20 cellular contexts compared by ENCODE assay signal in genomic region chr22:20786048-20786447, GRCh38. TPM values are rescaled to one million over a fixed set of nuclear protein-coding genes. Genes with fewer than 3 reads are reported as not detected.
DNase-seq lines count a peak whose midpoint lies in the region; ATAC-seq, FAIRE-seq and TF ChIP-seq lines count a peak whose summit lies in the region.
"Had no signal": no experiment of that assay in that cellular context is flagged by ENCODE, and none has a peak within 500 bp of the region (broad histone marks: within the 10 kb centered on the region; RNA-seq: fewer than 3 reads in every experiment).

No MANE protein-coding gene starts in this region.

- TF ChIP-seq POLR2A in heart left ventricle (IDR thresholded peaks at IDR 0.05) (no peak), HepG2 (IDR thresholded peaks at IDR 0.05; ENCODE audit: insufficient read depth in 1 of 2, low read depth in 2 of 2, low read length in 2 of 2) (0 out of 4 replicates have a peak, but pooled peaks of 1 of the 2 experiments have one; percentile 27)

- ATAC-seq in heart left ventricle (peak in 3 of 4 donors; percentile 4 to 13 (median 4)), HepG2 (no peak)
- no peak for ATAC-seq in activated T-cell treated with anti-CD3 and anti-CD28 coated beads, Interleukin-2, amount 50 U/mL, for 72 hours (replicated peaks in 1 of 2)
- ATAC-seq: GM12878 had no signal

- peaks cover 17% of the 10 kb centered on the region for H3K4me1 Mint-ChIP-seq in activated T-cell treated with anti-CD3 and anti-CD28 coated beads, Interleukin-2, amount 50 U/mL, for 72 hours (ENCODE audit: low read depth)

- H3K4me1 ChIP-seq in heart left ventricle = peaks cover 0 to 24% (median 7%) of the 10 kb centered on the region in 12 donors
- peaks cover 28% of the 10 kb centered on the region for H3K4me1 ChIP-seq in left ventricle myocardium inferior
- peaks cover 68% of the 10 kb centered on the region for H3K4me1 ChIP-seq in HepG2 (ENCODE audit: insufficient read depth, low read length)
- H3K4me1 ChIP-seq: HAP-1 had no signal

- 78 to 83% (median 79%) methylated on average over 8 of the region's 8 CpGs for WGBS in heart left ventricle, 4 donors
- WGBS in HepG2 (ENCODE audit: low lambda C conversion rate) = 99% methylated on average over 5 of the region's 8 CpGs

- H3K79me2 ChIP-seq in HepG2 (ENCODE audit: insufficient read depth, low read length) = peaks cover 26% of the 10 kb centered on the region

- no peaks in the 10 kb centered on the region for H3K9me3 Mint-ChIP-seq in activated T-cell treated with anti-CD3 and anti-CD28 coated beads, Interleukin-2, amount 50 U/mL, for 72 hours
- H3K9me3 Mint-ChIP-seq: CD4-positive, alpha-beta T cell had no signal

- H3K36me3 Mint-ChIP-seq in activated T-cell treated with anti-CD3 and anti-CD28 coated beads, Interleukin-2, amount 50 U/mL, for 72 hours (ENCODE audit: insufficient read depth in 2 of 2) = peaks cover 0 to 6% of the 10 kb centered on the region in 2 donors

- H3K27me3 Mint-ChIP-seq in activated T-cell treated with anti-CD3 and anti-CD28 coated beads, Interleukin-2, amount 50 U/mL, for 72 hours (ENCODE audit: low read depth) = no peaks in the 10 kb centered on the region
- H3K27me3 Mint-ChIP-seq: CD4-positive, alpha-beta T cell had no signal

- POLR2A ChIA-PET in HepG2 (lab: Yijun Ruan, JAX) = interaction anchor here (11.1 kb wide), 1 partner anchor 10 kb away, joined by 172 read pairs; the partner anchor contains the start of gene SERPIND1

- in situ Hi-C loops in HepG2 (cut with HindIII; ENCODE audit: extremely low pct_ligation_motif_present, low pct_unique_long_range_greater_than_20kb) = no loop called here

- intact Hi-C loops in heart left ventricle (cut with DNase I) (no loop called here), left ventricle myocardium inferior (cut with micrococcal nuclease) (no loop called here), HepG2 (cut with micrococcal nuclease; ENCODE audit: unreplicated experiment) (no loop called here), posterior vena cava (cut with DNase I) (no loop called here)

- no peak overlapping the region for H3K27ac Mint-ChIP-seq in activated T-cell treated with anti-CD3 and anti-CD28 coated beads, Interleukin-2, amount 50 U/mL, for 72 hours
- H3K27ac Mint-ChIP-seq: CD4-positive, alpha-beta T cell had no signal

- no peak overlapping the region for H3K4me2 ChIP-seq in HepG2 (ENCODE audit: low read depth, low read length)

- no peaks in the 10 kb centered on the region for H3K9me3 ChIP-seq in heart left ventricle
- H3K9me3 ChIP-seq in left ventricle myocardium inferior (replicated peaks) = no peaks in the 10 kb centered on the region
- no peaks in the 10 kb centered on the region for H3K9me3 ChIP-seq in HepG2 (ENCODE audit: low read length)
- H3K9me3 ChIP-seq: HAP-1 had no signal

- peaks cover 20% of the 10 kb centered on the region for H4K20me1 ChIP-seq in HepG2 (ENCODE audit: insufficient read depth, low read length)

- H3K9ac ChIP-seq in HepG2 (ENCODE audit: insufficient read depth, low read depth, low read length) = no peak overlapping the region

- peak overlapping the region in 2 of 12 donors; percentile 0 to 26 for H3K27ac ChIP-seq in heart left ventricle
- no peak overlapping the region for H3K27ac ChIP-seq in left ventricle myocardium inferior (replicated peaks)
- peak overlapping the region; percentile 27 for H3K27ac ChIP-seq in caudate nucleus (ENCODE audit: low read depth, low read length)
- H3K27ac ChIP-seq in HepG2 (ENCODE audit: extremely low read length, insufficient read depth, low read length) = no peak overlapping the region

- FAIRE-seq in HepG2 (lab: Jason Lieb, UNC) (no peak), GM19239 (lab: Jason Lieb, UNC) (no peak)
- FAIRE-seq: GM12878, GM18507, HTR-8/SVneo had no signal

- H3K4me3 ChIP-seq in heart left ventricle = no peak overlapping the region
- no peak overlapping the region for H3K4me3 ChIP-seq in left ventricle myocardium inferior
- no peak overlapping the region for H3K4me3 ChIP-seq in HepG2 (replicated peaks in 1 of 3; ENCODE audit: insufficient read depth in 1 of 3, low read depth in 2 of 3, low read length in 3 of 3)
- H3K4me3 ChIP-seq: GM12878, HAP-1 had no signal

- TF ChIP-seq CTCF in heart left ventricle (IDR thresholded peaks at IDR 0.05) (no peak), left ventricle myocardium inferior (IDR thresholded peaks at IDR 0.05; ENCODE audit: borderline replicate concordance) (no peak), HepG2 (CRISPR knock-in tag; IDR thresholded peaks at IDR 0.05) (no peak), GM20000 (IDR thresholded peaks at IDR 0.05; ENCODE audit: extremely low read depth, missing control alignments) (no peak)

- H3K4me3 Mint-ChIP-seq in activated T-cell treated with anti-CD3 and anti-CD28 coated beads, Interleukin-2, amount 50 U/mL, for 72 hours = no peak overlapping the region
- H3K4me3 Mint-ChIP-seq: CD4-positive, alpha-beta T cell had no signal

- H3K27me3 ChIP-seq in heart left ventricle (no peaks in the 10 kb centered on the region), left ventricle myocardium inferior (ENCODE audit: low read depth) (no peaks in the 10 kb centered on the region), HepG2 (ENCODE audit: control insufficient read depth in 1 of 2, insufficient read depth in 2 of 2, low read length in 2 of 2) (no peaks in the 10 kb centered on the region)

- no peak for TF ChIP-seq RAD21 in HepG2 (CRISPR knock-in tag; IDR thresholded peaks at IDR 0.05)

- H3K36me3 ChIP-seq in heart left ventricle = peaks cover 0 to 62% (median 47%) of the 10 kb centered on the region in 9 donors
- H3K36me3 ChIP-seq in left ventricle myocardium inferior = peaks cover 38% of the 10 kb centered on the region
- H3K36me3 ChIP-seq in HepG2 (replicated peaks in 1 of 2; ENCODE audit: control insufficient read depth in 1 of 2, insufficient read depth in 2 of 2, low read length in 2 of 2) = peaks cover 36 to 79% of the 10 kb centered on the region in 2 experiments

- no peak for TF ChIP-seq EP300 in HepG2 (IDR thresholded peaks at IDR 0.05; ENCODE audit: low read depth in 2 of 2, low read length in 2 of 2)
- TF ChIP-seq EP300 in HepG2 (CRISPR knock-in tag; IDR thresholded peaks at IDR 0.05; ENCODE audit: borderline replicate concordance) = no peak

- no peak overlapping the region for H2AFZ ChIP-seq in HepG2 (ENCODE audit: low read length)

- BruUV-seq in HepG2 (replicated peaks; lab: Mats Ljungman, UMichigan) = no TSS peak

- DNase-seq in heart left ventricle = no peak
- DNase-seq in left ventricle myocardium inferior = no peak
- DNase-seq in caudate nucleus (lab: John Stamatoyannopoulos, UW) = no peak
- DNase-seq in HepG2 (ENCODE audit: low spot score) = no peak
- peak; percentile 55 for DNase-seq in posterior vena cava (ENCODE audit: low spot score)
- DNase-seq in activated T-cell treated with anti-CD3 and anti-CD28 coated beads, Interleukin-2, amount 50 U/mL, for 72 hours = no peak
- DNase-seq in GM20000 (ENCODE audit: low spot score) = no peak
- no peak for DNase-seq in GM19239 (ENCODE audit: insufficient read length, low spot score)
- DNase-seq: ACHN; C1 segment of cervical spinal cord; Calu3; CD4-positive, alpha-beta T cell; DMS79; GOT3 had no signal

- CTCF ChIA-PET in HepG2 (lab: Yijun Ruan, JAX; ENCODE audit: low intra/inter-chr PET ratio, low total read pairs) = no interaction called here

TF ChIP-seq in HepG2, 621 proteins besides CTCF, POLR2A, EP300 and RAD21:
- peak; percentile 52; the same call in 1 of the 2 replicates for TF ChIP-seq RBFOX2 (IDR thresholded peaks at IDR 0.05; ENCODE audit: low read depth, low read length)
- TF ChIP-seq NFRKB (IDR thresholded peaks at IDR 0.05) = no peak
- no peak for TF ChIP-seq PAF1 (CRISPR knock-in tag; IDR thresholded peaks at IDR 0.05)

RNA-seq across cellular contexts. Expression of gene SERPIND1, which starts 12.1 kb away (rescaled TPM):
- under 1 TPM in 4 of 9 donors, not detected in 5; 0.09 to 0.44 (median 0.18) TPM for total RNA-seq in heart left ventricle
- polyA plus RNA-seq in heart left ventricle = under 1 TPM; 0.04 to 0.15 TPM
- total RNA-seq in left ventricle myocardium inferior = 0.16 TPM
- 55.6 and 111 TPM in 2 replicates for total RNA-seq in HepG2 (2016; rRNA removed; fragmentation: Illumina TruSeq; extraction: Trizol)
- 16.4 and 19.8 TPM in 2 replicates for total RNA-seq in HepG2 (2016; cell fraction: cytosol; rRNA removed; fragmentation: Illumina TruSeq; extraction: Trizol; ENCODE audit: low read depth)
- total RNA-seq in HepG2 (2016; cell fraction: insoluble cytoplasmic fraction; rRNA removed; fragmentation: Illumina TruSeq; extraction: Trizol) = 53.2 and 106 TPM in 2 replicates
- 35.3 and 35.7 TPM in 2 replicates for total RNA-seq in HepG2 (2016; cell fraction: membrane; rRNA removed; fragmentation: Illumina TruSeq; extraction: Trizol)
- 108 and 133 TPM in 2 replicates for total RNA-seq in HepG2 (2016; cell fraction: nucleus; rRNA removed; fragmentation: Illumina TruSeq; extraction: Trizol)
- polyA plus RNA-seq in HepG2 (2011; rRNA removed) = 350 and 408 TPM in 2 replicates
- polyA plus RNA-seq in HepG2 (2011; cell fraction: cytosol; rRNA removed) = 341 and 453 TPM in 2 replicates
- 146 and 188 TPM in 2 replicates for polyA plus RNA-seq in HepG2 (2011; cell fraction: nucleus; rRNA removed)
- polyA plus RNA-seq in HepG2 (2012) = 497 and 593 TPM in 2 replicates
- polyA plus RNA-seq in HepG2 (2016; cell fraction: cytosol; fragmentation: Illumina TruSeq; extraction: Trizol; ENCODE audit: low read depth) = 30.3 and 32.4 TPM in 2 replicates
- polyA plus RNA-seq in HepG2 (2016; cell fraction: insoluble cytoplasmic fraction; fragmentation: Illumina TruSeq; extraction: Trizol; ENCODE audit: low read depth) = 91.5 and 101 TPM in 2 replicates
- 45.7 and 51.9 TPM in 2 replicates for polyA plus RNA-seq in HepG2 (2016; cell fraction: membrane; fragmentation: Illumina TruSeq; extraction: Trizol; ENCODE audit: low read depth)
- polyA plus RNA-seq in HepG2 (2016; cell fraction: nucleus; fragmentation: Illumina TruSeq; extraction: Trizol; ENCODE audit: insufficient read depth, low read depth) = 228 and 244 TPM in 2 replicates
- 0.37 and 351 TPM in 2 replicates for polyA minus RNA-seq in HepG2 (2011; rRNA and poly(A)+ RNA removed; ENCODE audit: low replicate concordance)
- polyA minus RNA-seq in HepG2 (2011; cell fraction: cytosol; rRNA and poly(A)+ RNA removed) = 132 and 186 TPM in 2 replicates
- polyA minus RNA-seq in HepG2 (2011; cell fraction: nucleus; rRNA and poly(A)+ RNA removed) = 67.9 and 98.5 TPM in 2 replicates
- not detected for total RNA-seq in posterior vena cava
- not detected for total RNA-seq in activated T-cell treated with anti-CD3 and anti-CD28 coated beads, Interleukin-2, amount 50 U/mL, for 72 hours
- total RNA-seq: A172; Calu3; CD4-positive, alpha-beta T cell; G401 had no signal

Comparison
In these comparisons a context has a peak if more than half of its experiments do, and no peak if none do; other contexts are left out.
1. ATAC-seq: peak in heart left ventricle (3 of 4); none in HepG2 (single experiment) and activated T-cell treated with anti-CD3 and anti-CD28 coated beads, Interleukin-2, amount 50 U/mL, for 72 hours (0 of 2).
2. RNA of gene SERPIND1, which starts 12.1 kb away (total RNA-seq): 16.4 to 133 TPM in HepG2; 0.16 TPM in left ventricle myocardium inferior (single experiment), not detected in posterior vena cava, 0.09 to 0.44 TPM in heart left ventricle and not detected in activated T-cell treated with anti-CD3 and anti-CD28 coated beads, Interleukin-2, amount 50 U/mL, for 72 hours; every median in the first group is over 10 times any median in the second.